Comparison of ENCODE assay signal across 16 cellular contexts in the genomic region with DNA sequence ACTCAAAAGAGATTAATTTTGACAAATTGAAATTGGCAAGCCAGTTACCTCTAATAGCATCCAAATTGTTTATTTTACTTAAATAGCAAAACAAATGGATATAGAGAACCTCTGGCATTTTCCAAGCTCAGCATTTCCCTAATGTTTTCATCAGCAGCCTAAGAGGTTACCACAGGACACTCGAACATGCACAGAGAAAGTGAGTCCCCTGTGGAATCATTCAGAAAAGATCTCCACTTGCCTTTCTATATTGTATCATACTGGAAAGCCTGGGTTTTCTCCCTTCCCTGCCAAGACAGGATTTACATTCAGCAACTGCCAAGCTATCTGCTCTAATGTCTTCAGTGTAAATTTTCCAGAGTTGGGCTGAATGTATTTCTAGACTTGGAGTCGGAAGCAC.
DNase-seq lines count a peak whose midpoint lies in the region; TF ChIP-seq lines count a peak whose summit lies in the region.
"Had no signal": no experiment of that assay in that cellular context is flagged by ENCODE, and none has a peak within 500 bp of the region (broad histone marks: within the 10 kb centered on the region; RNA-seq: fewer than 3 reads in every experiment).

No MANE protein-coding gene starts in this region.

- DNase-seq in RPMI8226 (peak; percentile 7), fibroblast of gingiva (ENCODE audit: low read depth) (peak; percentile 3), osteocyte (ENCODE audit: extremely low spot score, unreplicated experiment) (no peak), smooth muscle cell (lab: John Stamatoyannopoulos, UW; ENCODE audit: unreplicated experiment) (no peak), GDM1 (lab: John Stamatoyannopoulos, UW) (no peak), ureter (ENCODE audit: low spot score) (no peak), caudate nucleus (lab: John Stamatoyannopoulos, UW) (no peak)
- DNase-seq: BE2C; CD4-positive, alpha-beta memory T cell; DMS153; DMS79 treated with DMSO at 0.1 percent for 48 hours; EL; GOT3; H9 had no signal

- H3K27ac Mint-ChIP-seq in osteocyte (ENCODE audit: unreplicated experiment) = peak overlapping the region; percentile 25
- H3K27ac Mint-ChIP-seq: CD4-positive, alpha-beta memory T cell; H9 had no signal

- H3K4me1 ChIP-seq in smooth muscle cell (ENCODE audit: low read depth) = no peaks in the 10 kb centered on the region
- H3K4me1 ChIP-seq: BE2C had no signal

- no peaks in the 10 kb centered on the region for H3K36me3 ChIP-seq in smooth muscle cell (ENCODE audit: low read depth)
- H3K36me3 ChIP-seq: BE2C had no signal

- H3K4me3 ChIP-seq in smooth muscle cell = no peak overlapping the region
- H3K4me3 ChIP-seq: A549 had no signal

- no peaks in the 10 kb centered on the region for H3K9me3 Mint-ChIP-seq in osteocyte (ENCODE audit: unreplicated experiment)
- H3K9me3 Mint-ChIP-seq: CD4-positive, alpha-beta memory T cell; H9 had no signal

- H3F3A ChIP-seq in smooth muscle cell (ENCODE audit: low read depth) = peaks cover 8% of the 10 kb centered on the region

- H3K27me3 ChIP-seq in smooth muscle cell (ENCODE audit: low read depth) = no peaks in the 10 kb centered on the region
- H3K27me3 ChIP-seq: BE2C had no signal

- peaks cover 15% of the 10 kb centered on the region for H3K4me1 Mint-ChIP-seq in osteocyte (ENCODE audit: unreplicated experiment)
- H3K4me1 Mint-ChIP-seq: CD4-positive, alpha-beta memory T cell had no signal

- H3K27ac ChIP-seq in smooth muscle cell (ENCODE audit: low read depth) = peak overlapping the region; percentile 29
- H3K27ac ChIP-seq in caudate nucleus (ENCODE audit: low read depth, low read length) = no peak overlapping the region
- H3K27ac ChIP-seq: C4-2B had no signal

- H3K36me3 Mint-ChIP-seq in osteocyte (ENCODE audit: unreplicated experiment) = no peaks in the 10 kb centered on the region
- H3K36me3 Mint-ChIP-seq: CD4-positive, alpha-beta memory T cell had no signal

- H3K27me3 Mint-ChIP-seq in osteocyte (ENCODE audit: unreplicated experiment) = peaks cover 4% of the 10 kb centered on the region

- H3K9ac ChIP-seq in smooth muscle cell (ENCODE audit: low read depth) = no peak overlapping the region

- TF ChIP-seq CTCF in osteocyte (IDR thresholded peaks at IDR 0.05) (no peak), smooth muscle cell (IDR thresholded peaks at IDR 0.05; ENCODE audit: borderline replicate concordance, insufficient read depth, poor library complexity, severe bottlenecking) (no peak)

- H3K4me2 ChIP-seq in smooth muscle cell = peak overlapping the region; percentile 46

- H3K79me2 ChIP-seq in smooth muscle cell (ENCODE audit: low read depth) = no peaks in the 10 kb centered on the region

- 50% methylated on average over 2 of the region's 2 CpGs for WGBS in smooth muscle cell (ENCODE audit: low lambda C conversion rate)

- H4K20me1 ChIP-seq in smooth muscle cell (ENCODE audit: low read depth) = no peaks in the 10 kb centered on the region

- no peak overlapping the region for H3K4me3 Mint-ChIP-seq in osteocyte (ENCODE audit: unreplicated experiment)
- H3K4me3 Mint-ChIP-seq: CD4-positive, alpha-beta memory T cell; H9 had no signal

- no peaks in the 10 kb centered on the region for H3K9me3 ChIP-seq in smooth muscle cell (replicated peaks; ENCODE audit: low read depth)
- H3K9me3 ChIP-seq: A549, BE2C had no signal

- H2AFZ ChIP-seq in smooth muscle cell (ENCODE audit: low read depth) = peak overlapping the region; percentile 60

Comparison
In these comparisons a context has a peak if more than half of its experiments do, and no peak if none do; other contexts are left out.
1. DNase-seq: peak in RPMI8226 (single experiment) and fibroblast of gingiva (single experiment); none in osteocyte (single experiment), smooth muscle cell (single experiment), GDM1 (single experiment), ureter (single experiment) and caudate nucleus (0 of 61).